In genomic region chr14:96811265-96811664, GRCh38 we compare ENCODE assay signal across 16 cellular contexts. TPM values are rescaled to one million over a fixed set of nuclear protein-coding genes. Genes with fewer than 3 reads are reported as not detected.
A peak's percentile ranks its signal among the peaks of the same experiment; 100 is the strongest.
DNase-seq lines count a peak whose midpoint lies in the region; ATAC-seq and TF ChIP-seq lines count a peak whose summit lies in the region.
"Had no signal": no experiment of that assay in that cellular context is flagged by ENCODE, and none has a peak within 500 bp of the region (broad histone marks: within the 10 kb centered on the region; RNA-seq: fewer than 3 reads in every experiment).

No MANE protein-coding gene starts in this region.

- CTCF ChIA-PET in AG04450 (lab: Charles Lee) = interaction anchor here (2.8 kb wide), 1 partner anchor 41 kb away, joined by 15 read pairs; no protein-coding TSS in a partner anchor

- H3K27me3 ChIP-seq in AG04450 (ENCODE audit: control insufficient read depth, insufficient read depth, low read length) (no peaks in the 10 kb centered on the region), dorsolateral prefrontal cortex (no peaks in the 10 kb centered on the region), SJCRH30 (no peaks in the 10 kb centered on the region)
- H3K27me3 ChIP-seq: esophagus muscularis mucosa had no signal

- no peak overlapping the region for H3K27ac ChIP-seq in AG04450 (ENCODE audit: low read depth, low read length)
- H3K27ac ChIP-seq in dorsolateral prefrontal cortex = no peak overlapping the region
- H3K27ac ChIP-seq in SJCRH30 = no peak overlapping the region
- H3K27ac ChIP-seq: A549, esophagus muscularis mucosa, left ventricle myocardium inferior had no signal

- H3K4me1 ChIP-seq in SJCRH30 = 0 out of 2 replicates have a peak, but pooled peaks cover 1% of the 10 kb centered on the region
- H3K4me1 ChIP-seq: esophagus muscularis mucosa had no signal

- ATAC-seq in HG02852 (IDR thresholded peaks at IDR 0.05; ENCODE audit: unreplicated experiment) = no peak
- ATAC-seq: A549, Right ventricle myocardium inferior had no signal

- DNase-seq in AG04450 (ENCODE audit: low read depth, low spot score) (peak; percentile 18), HS-5 (ENCODE audit: low read depth) (peak; percentile 26), astrocyte of the spinal cord (ENCODE audit: low read depth, low spot score) (peak; percentile 73), glomerular visceral epithelial cell (ENCODE audit: extremely low spot score) (peak; percentile 6), dorsolateral prefrontal cortex (no peak), OCI-M1 (lab: John Stamatoyannopoulos, UW) (no peak), SJCRH30 (no peak)
- DNase-seq: activated gamma-delta T cell; GDM1; left ventricle myocardium inferior; NCI-H1105; stimulated activated naive CD4-positive, alpha-beta T cell had no signal

- TF ChIP-seq CTCF in AG04450 (IDR thresholded peaks at IDR 0.05; ENCODE audit: low read depth, low read length) (no peak), astrocyte of the spinal cord (IDR thresholded peaks at IDR 0.05; ENCODE audit: low read depth, low read length) (no peak), dorsolateral prefrontal cortex (IDR thresholded peaks at IDR 0.05 in 54 of 56, conservative IDR thresholded peaks at IDR 0.05 in 2 of 56; ENCODE audit: low read depth in 1 of 56, partially characterized antibody in 56 of 56) (no peak)

- intact Hi-C loops in dorsolateral prefrontal cortex (cut with DNase I) = no loop called here

- POLR2A ChIA-PET in AG04450 (lab: Yijun Ruan, JAX) = no interaction called here

- in situ Hi-C loops in astrocyte of the spinal cord (cut with HindIII; ENCODE audit: low sequenced_read_pairs) = no loop called here

- H3K4me3 ChIP-seq in AG04450 (ENCODE audit: low read depth, low read length) = no peak overlapping the region
- H3K4me3 ChIP-seq in astrocyte of the spinal cord (ENCODE audit: low read depth, low read length) = no peak overlapping the region
- no peak overlapping the region for H3K4me3 ChIP-seq in dorsolateral prefrontal cortex
- H3K4me3 ChIP-seq in SJCRH30 = no peak overlapping the region
- H3K4me3 ChIP-seq: A549, esophagus muscularis mucosa, left ventricle myocardium inferior had no signal

- peaks cover 14% of the 10 kb centered on the region for H3K36me3 ChIP-seq in SJCRH30
- H3K36me3 ChIP-seq: esophagus muscularis mucosa, left ventricle myocardium inferior had no signal

- no peaks in the 10 kb centered on the region for H3K9me3 ChIP-seq in AG04450 (ENCODE audit: control insufficient read depth, insufficient read depth, low read length)
- H3K9me3 ChIP-seq in SJCRH30 (replicated peaks) = 0 out of 2 replicates have a peak, but pooled peaks cover 3% of the 10 kb centered on the region
- H3K9me3 ChIP-seq: A549, esophagus muscularis mucosa, left ventricle myocardium inferior had no signal

RNA-seq across cellular contexts. Expression of gene VRK1, which starts 14.1 kb away (rescaled TPM):
- 5.5 and 8.3 TPM in 2 replicates for polyA plus RNA-seq in AG04450 (2011; rRNA removed)
- 11.8 and 15.4 TPM in 2 replicates for polyA minus RNA-seq in AG04450 (2011; rRNA and poly(A)+ RNA removed)
- total RNA-seq in dorsolateral prefrontal cortex = 10 to 100 TPM; 12.5 to 31.3 (median 20.6) TPM
- total RNA-seq in SJCRH30 (2014; rRNA removed; shearing (Covaris generic)) = 119 and 124 TPM in 2 replicates

Comparison
In these comparisons a context has a peak if more than half of its experiments do, and no peak if none do; other contexts are left out.
1. DNase-seq: peak in AG04450 (single experiment), HS-5 (single experiment), astrocyte of the spinal cord (single experiment) and glomerular visceral epithelial cell (single experiment); none in dorsolateral prefrontal cortex (0 of 10), OCI-M1 (single experiment) and SJCRH30 (0 of 2).